In the genomic region with DNA sequence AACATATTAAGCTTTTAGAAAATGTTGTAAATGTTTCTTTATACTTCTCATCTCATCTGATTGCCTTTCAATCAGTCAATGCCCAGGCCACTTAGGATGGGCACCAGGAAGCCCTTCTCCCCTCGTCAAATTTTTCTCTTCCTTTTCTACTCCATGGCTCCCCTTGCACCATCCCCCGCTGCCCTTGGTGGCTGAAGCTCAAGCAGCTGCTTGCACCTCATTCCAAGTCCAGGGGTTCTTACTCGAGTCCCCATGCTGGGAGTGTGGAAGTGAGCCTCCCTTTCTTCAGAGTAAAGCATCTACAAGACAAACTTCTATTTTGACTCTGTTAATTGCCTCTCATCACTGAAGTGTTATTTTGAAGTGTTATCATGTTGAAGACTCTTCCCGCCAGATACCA, we compare ENCODE assay signal across 32 cellular contexts. TPM values are rescaled to one million over a fixed set of nuclear protein-coding genes. Genes with fewer than 3 reads are reported as not detected.
"Had no signal": no experiment of that assay in that cellular context is flagged by ENCODE, and none has a peak within 500 bp of the region (broad histone marks: within the 10 kb centered on the region; RNA-seq: fewer than 3 reads in every experiment).

No MANE protein-coding gene starts in this region.

- H3K27ac ChIP-seq: stomach, thoracic aorta, thyroid gland, tibial artery, tibial nerve, transverse colon, upper lobe of left lung, upper lobe of right lung, uterus, vagina had no signal

- H3K4me1 Mint-ChIP-seq: stimulated activated effector memory CD8-positive, alpha-beta T cell treated with anti-CD3 and anti-CD28 coated beads, Interleukin-12 subunit alpha, Interleukin-12 subunit beta, amount 100 ng/mL, for 72 hours; stimulated activated memory B cell treated with anti-CD40 and anti-IgM and Interleukin-4, amounts not matched to agents 10 μg/mL and 1 μg/mL and 100 μg/mL, for 72 hours; stimulated activated naive B cell treated with anti-CD40 and anti-IgM and Interleukin-4, amounts not matched to agents 10 μg/mL and 1 μg/mL and 100 μg/mL, for 72 hours; stimulated activated naive CD8-positive, alpha-beta T cell treated with anti-CD3 and anti-CD28 coated beads, Interleukin-15, amount 100 ng/mL, for 72 hours had no signal

- H3K4me3 ChIP-seq: stomach, suprapubic skin, testis, thoracic aorta, thyroid gland, tibial artery, tibial nerve, transverse colon, upper lobe of left lung, upper lobe of right lung, uterus, vagina had no signal

- H3K36me3 ChIP-seq: stomach, suprapubic skin, thoracic aorta, thyroid gland, tibial artery, tibial nerve, transverse colon, upper lobe of left lung, upper lobe of right lung, uterus, vagina had no signal

- H3K36me3 Mint-ChIP-seq: stimulated activated effector memory CD8-positive, alpha-beta T cell treated with anti-CD3 and anti-CD28 coated beads, Interleukin-12 subunit alpha, Interleukin-12 subunit beta, amount 100 ng/mL, for 72 hours; stimulated activated memory B cell treated with anti-CD40 and anti-IgM and Interleukin-4, amounts not matched to agents 10 μg/mL and 1 μg/mL and 100 μg/mL, for 72 hours; stimulated activated naive B cell treated with anti-CD40 and anti-IgM and Interleukin-4, amounts not matched to agents 10 μg/mL and 1 μg/mL and 100 μg/mL, for 72 hours; type B pancreatic cell had no signal

- H3K27me3 ChIP-seq: stomach, suprapubic skin, testis, thyroid gland, tibial artery, tibial nerve, transverse colon, upper lobe of left lung, upper lobe of right lung, uterus, vagina had no signal

- H3K4me3 Mint-ChIP-seq: stimulated activated effector memory CD8-positive, alpha-beta T cell treated with anti-CD3 and anti-CD28 coated beads, Interleukin-12 subunit alpha, Interleukin-12 subunit beta, amount 100 ng/mL, for 72 hours; stimulated activated memory B cell treated with anti-CD40 and anti-IgM and Interleukin-4, amounts not matched to agents 10 μg/mL and 1 μg/mL and 100 μg/mL, for 72 hours; stimulated activated naive B cell treated with anti-CD40 and anti-IgM and Interleukin-4, amounts not matched to agents 10 μg/mL and 1 μg/mL and 100 μg/mL, for 72 hours; stimulated activated naive CD8-positive, alpha-beta T cell treated with anti-CD3 and anti-CD28 coated beads, Interleukin-15, amount 100 ng/mL, for 72 hours; stimulated activated naive CD8-positive, alpha-beta T cell treated with anti-CD3 and anti-CD28 coated beads, Interleukin-15, Interleukin-2, amounts not matched to agents 100 ng/mL and 50 ng/mL, for 24 hours; type B pancreatic cell had no signal

- H3K27ac Mint-ChIP-seq: stimulated activated effector memory CD8-positive, alpha-beta T cell treated with anti-CD3 and anti-CD28 coated beads, Interleukin-12 subunit alpha, Interleukin-12 subunit beta, amount 100 ng/mL, for 72 hours; stimulated activated memory B cell treated with anti-CD40 and anti-IgM and Interleukin-4, amounts not matched to agents 10 μg/mL and 1 μg/mL and 100 μg/mL, for 72 hours; stimulated activated naive B cell treated with anti-CD40 and anti-IgM and Interleukin-4, amounts not matched to agents 10 μg/mL and 1 μg/mL and 100 μg/mL, for 72 hours; stimulated activated naive CD8-positive, alpha-beta T cell treated with anti-CD3 and anti-CD28 coated beads, Interleukin-15, amount 100 ng/mL, for 72 hours; stimulated activated naive CD8-positive, alpha-beta T cell treated with anti-CD3 and anti-CD28 coated beads, Interleukin-15, Interleukin-2, amounts not matched to agents 100 ng/mL and 50 ng/mL, for 24 hours; type B pancreatic cell had no signal

- H3K4me1 ChIP-seq: stomach, tibial artery, tibial nerve, transverse colon, upper lobe of left lung, upper lobe of right lung, uterus, vagina had no signal

- ATAC-seq: stimulated activated effector memory CD8-positive, alpha-beta T cell treated with anti-CD3 and anti-CD28 coated beads, Interleukin-12 subunit alpha, Interleukin-12 subunit beta, amount 100 ng/mL, for 72 hours; stimulated activated memory B cell treated with anti-CD40 and anti-IgM and Interleukin-4, amounts not matched to agents 10 μg/mL and 1 μg/mL and 100 μg/mL, for 72 hours; stimulated activated naive B cell treated with anti-CD40 and anti-IgM and Interleukin-4, amounts not matched to agents 10 μg/mL and 1 μg/mL and 100 μg/mL, for 72 hours; stimulated activated naive CD8-positive, alpha-beta T cell treated with anti-CD3 and anti-CD28 coated beads, Interleukin-15, amount 100 ng/mL, for 72 hours; stimulated activated naive CD8-positive, alpha-beta T cell treated with anti-CD3 and anti-CD28 coated beads, Interleukin-15, Interleukin-2, amounts not matched to agents 100 U/mL and 50 U/mL, for 24 hours; upper lobe of right lung had no signal

- H3K27me3 Mint-ChIP-seq: stimulated activated memory B cell treated with anti-CD40 and anti-IgM and Interleukin-4, amounts not matched to agents 10 μg/mL and 1 μg/mL and 100 μg/mL, for 72 hours; stimulated activated naive B cell treated with anti-CD40 and anti-IgM and Interleukin-4, amounts not matched to agents 10 μg/mL and 1 μg/mL and 100 μg/mL, for 72 hours; type B pancreatic cell had no signal

- H3K9me3 Mint-ChIP-seq: stimulated activated effector memory CD8-positive, alpha-beta T cell treated with anti-CD3 and anti-CD28 coated beads, Interleukin-12 subunit alpha, Interleukin-12 subunit beta, amount 100 ng/mL, for 72 hours had no signal

- DNase-seq: stimulated activated CD4-positive, alpha-beta T cell treated with anti-CD3 and anti-CD28 coated beads, Interleukin-2, amount 100 ng/mL, for 48 hours; stimulated activated CD4-positive, alpha-beta T cell treated with anti-CD3 and anti-CD28 coated beads, Interleukin-4, amount 100 ng/mL, for 1 hour; stimulated activated CD4-positive, alpha-beta T cell treated with anti-CD3 and anti-CD28 coated beads, Interleukin-4, amount 100 ng/mL, for 24 hours; stimulated activated CD4-positive, alpha-beta T cell treated with anti-CD3 and anti-CD28 coated beads, Interleukin-4, amount 100 ng/mL, for 4 hours; stimulated activated CD8-positive, alpha-beta memory T cell treated with anti-CD3 and anti-CD28 coated beads, Interleukin-4, amount 100 ng/mL, for 48 hours; stimulated activated naive B cell treated with anti-CD40 and anti-IgM and Interleukin-4, amounts not matched to agents 10 μg/mL and 1 μg/mL and 100 μg/mL, for 72 hours; stimulated activated naive CD4-positive, alpha-beta T cell; stimulated activated naive CD4-positive, alpha-beta T cell treated with Interleukin-2 at 50 U/mL for 16 hours; stimulated activated naive CD8-positive, alpha-beta T cell treated with anti-CD3 and anti-CD28 coated beads, Interleukin-15, amount 100 ng/mL, for 72 hours; stimulated activated naive CD8-positive, alpha-beta T cell treated with anti-CD3 and anti-CD28 coated beads, Interleukin-15, Interleukin-2, amounts not matched to agents 100 U/mL and 50 U/mL, for 24 hours; stomach; substantia nigra; testis; thyroid gland; tibial artery; transverse colon; trophoblast cell; upper lobe of left lung; upper lobe of right lung; uterus had no signal

RNA-seq across cellular contexts. Expression of a gene that starts 39.7 kb away (rescaled TPM):
- total RNA-seq: stomach, subcutaneous adipose tissue, temporal lobe, thoracic aorta, thyroid gland, transverse colon, upper lobe of right lung, ureter, urinary bladder, uterus, vagina had no signal
- polyA plus RNA-seq: stomach, urinary bladder had no signal
